In the genomic region with DNA sequence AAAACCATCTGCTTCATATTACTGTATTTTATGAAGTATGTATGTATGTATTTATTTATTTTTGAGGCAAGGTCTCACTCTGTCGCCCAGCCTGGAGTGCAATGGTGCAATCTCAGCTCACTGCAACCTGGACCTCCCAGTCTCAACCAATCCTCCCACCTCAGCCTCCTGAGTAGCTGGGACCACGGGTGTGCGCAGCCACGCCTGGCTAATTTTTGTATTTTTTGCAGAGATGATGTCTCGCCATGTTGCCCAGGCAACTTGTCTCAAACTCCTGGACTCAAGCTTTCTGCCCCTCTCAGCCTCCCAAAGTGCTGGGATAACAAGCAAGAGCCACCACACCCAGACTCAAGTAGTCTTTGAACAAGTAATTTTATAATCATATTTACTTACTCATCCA, we compare ENCODE assay signal across 21 cellular contexts. TPM values are rescaled to one million over a fixed set of nuclear protein-coding genes. Genes with fewer than 3 reads are reported as not detected.
A peak's percentile ranks its signal among the peaks of the same experiment; 100 is the strongest.
DNase-seq lines count a peak whose midpoint lies in the region; ATAC-seq and TF ChIP-seq lines count a peak whose summit lies in the region.
"Had no signal": no experiment of that assay in that cellular context is flagged by ENCODE, and none has a peak within 500 bp of the region (broad histone marks: within the 10 kb centered on the region; RNA-seq: fewer than 3 reads in every experiment).

No MANE protein-coding gene starts in this region.

- intact Hi-C loops in OCI-LY7 (cut with micrococcal nuclease; ENCODE audit: unreplicated experiment), result loop anchor here (10.0 kb wide), 1 partner anchor 707 kb away; a partner anchor contains a TSS

- H2AFZ ChIP-seq in GM23248 (no peak overlapping the region), OCI-LY7 (ENCODE audit: low read length) (no peak overlapping the region), fibroblast of lung (ENCODE audit: low read length) (no peak overlapping the region)

- ATAC-seq in HG02763 (IDR thresholded peaks at IDR 0.05; ENCODE audit: unreplicated experiment), result no peak
- ATAC-seq in GM19324 (IDR thresholded peaks at IDR 0.05; ENCODE audit: low FRiP score, unreplicated experiment), result no peak
- ATAC-seq: left ventricle myocardium superior, T-cell had no signal

- no peaks in the 10 kb centered on the region for H4K20me1 ChIP-seq in GM23248 (ENCODE audit: insufficient read depth)
- H4K20me1 ChIP-seq in OCI-LY7 (ENCODE audit: insufficient read depth, low read length), result no peaks in the 10 kb centered on the region
- H4K20me1 ChIP-seq in fibroblast of lung (ENCODE audit: control insufficient read depth, extremely low read depth, insufficient read depth, low read length), result no peaks in the 10 kb centered on the region

- H3K9ac ChIP-seq in GM23248 (peak overlapping the region; percentile 21), fibroblast of lung (ENCODE audit: insufficient read depth, low read length) (no peak overlapping the region)

- peak overlapping the region; percentile 72 for H3K4me2 ChIP-seq in GM23248 (ENCODE audit: unreplicated experiment)
- peak overlapping the region; percentile 98 for H3K4me2 ChIP-seq in OCI-LY7 (ENCODE audit: low read length)
- peak overlapping the region; percentile 72 for H3K4me2 ChIP-seq in fibroblast of lung (ENCODE audit: extremely low read depth, insufficient read depth, low read length)

- POLR2A ChIA-PET in OCI-LY7 (lab: Charles Lee), result interaction anchor here (1.0 to 1.8 kb wide), 2 partner anchors 11 to 75 kb away, joined by 3 to 7 read pairs; no protein-coding TSS in a partner anchor

- H3K9me3 ChIP-seq in GM23248 (ENCODE audit: low read depth) (no peaks in the 10 kb centered on the region), OCI-LY7 (ENCODE audit: low read length) (peaks cover 25% of the 10 kb centered on the region; the same call in 1 of the 2 replicates), fibroblast of lung (ENCODE audit: control insufficient read depth, insufficient read depth, low read depth, low read length) (no peaks in the 10 kb centered on the region)
- H3K9me3 ChIP-seq: esophagus squamous epithelium had no signal

- peaks cover 49% of the 10 kb centered on the region for H3F3A ChIP-seq in GM23248 (ENCODE audit: insufficient read depth)

- no TSS peak for BruUV-seq in OCI-LY7 (replicated peaks; lab: Mats Ljungman, UMichigan)

- CTCF ChIA-PET in OCI-LY7 (lab: Charles Lee; ENCODE audit: unreplicated experiment), result no interaction called here

- H3K4me1 ChIP-seq in GM23248 (ENCODE audit: insufficient read depth), result peaks cover 74% of the 10 kb centered on the region
- peaks cover 55% of the 10 kb centered on the region for H3K4me1 ChIP-seq in OCI-LY7 (ENCODE audit: insufficient read depth, low read length, poor library complexity, severe bottlenecking)
- peaks cover 22% of the 10 kb centered on the region for H3K4me1 ChIP-seq in fibroblast of lung (ENCODE audit: control insufficient read depth, extremely low read depth, insufficient read depth, low read length)

- H3K4me3 ChIP-seq in GM23248, result peak overlapping the region; percentile 31
- H3K4me3 ChIP-seq in OCI-LY7 (ENCODE audit: low read depth, low read length, poor library complexity, severe bottlenecking), result peak overlapping the region; percentile 82
- H3K4me3 ChIP-seq in fibroblast of lung (replicated peaks in 1 of 4; ENCODE audit: control extremely low read depth in 1 of 4, insufficient read depth in 1 of 4, low read depth in 3 of 4, low read length in 4 of 4), result no peak overlapping the region
- H3K4me3 ChIP-seq: esophagus squamous epithelium had no signal

- H3K36me3 ChIP-seq in GM23248 (ENCODE audit: low read depth) (no peaks in the 10 kb centered on the region), OCI-LY7 (ENCODE audit: insufficient read depth, low read length) (peaks cover 33% of the 10 kb centered on the region), fibroblast of lung (ENCODE audit: control insufficient read depth, insufficient read depth, low read length) (no peaks in the 10 kb centered on the region)
- H3K36me3 ChIP-seq: esophagus squamous epithelium had no signal

- DNase-seq in A172 (ENCODE audit: low spot score), result peak; percentile 28
- peak; percentile 42 for DNase-seq in GM23248
- DNase-seq in OCI-LY7 (ENCODE audit: low spot score), result no peak
- DNase-seq in fibroblast of lung (ENCODE audit: low read depth in 2 of 2), result peak in 1 of 2 donors; percentile 20
- DNase-seq in mucosa of gallbladder (ENCODE audit: low spot score), result no peak
- DNase-seq in NAMALWA (ENCODE audit: low spot score), result no peak
- DNase-seq: activated CD8-positive, alpha-beta memory T cell treated with anti-CD3 and anti-CD28 coated beads, Interleukin-2, amount 50 U/mL, for 48 hours; activated effector memory CD4-positive, alpha-beta T cell treated with anti-CD3 and anti-CD28 coated beads, Interleukin-2, amount 50 U/mL, for 16 hours; DMS53; effector CD8-positive, alpha-beta T cell; esophagus squamous epithelium; head of caudate nucleus; left ventricle myocardium superior; MM.1S; NCI-H2029 treated with DMSO at 0.1 percent for 48 hours; NCI-H524; Right ventricle myocardium superior; substantia nigra; T-cell had no signal

- H3K9me2 ChIP-seq in GM23248 (ENCODE audit: insufficient read depth) (no peaks in the 10 kb centered on the region), OCI-LY7 (ENCODE audit: insufficient read depth, low read length) (no peaks in the 10 kb centered on the region)

- H3K27me3 ChIP-seq in GM23248 (replicated peaks; ENCODE audit: insufficient read depth) (no peaks in the 10 kb centered on the region), fibroblast of lung (ENCODE audit: control insufficient read depth, insufficient read depth, low read length) (no peaks in the 10 kb centered on the region)
- H3K27me3 ChIP-seq: esophagus squamous epithelium had no signal

- 60 to 66% methylated on average over 5 of the region's 5 CpGs for WGBS in GM23248 (ENCODE audit: low coverage in 1 of 2, low lambda C conversion rate in 2 of 2, missing lambda C conversion rate in 2 of 2), 2 experiments

- in situ Hi-C loops in GM23248 (cut with MboI), result no loop called here

- peaks cover 96% of the 10 kb centered on the region for H3K79me2 ChIP-seq in GM23248 (ENCODE audit: insufficient read depth)
- peaks cover 98% of the 10 kb centered on the region for H3K79me2 ChIP-seq in OCI-LY7 (ENCODE audit: insufficient read depth, low read depth, low read length)
- H3K79me2 ChIP-seq in fibroblast of lung (ENCODE audit: control insufficient read depth, insufficient read depth, low read length), result peaks cover 91% of the 10 kb centered on the region

- H3K27ac ChIP-seq in GM23248, result peak overlapping the region; percentile 89
- H3K27ac ChIP-seq in OCI-LY7 (ENCODE audit: low read depth, low read length, poor library complexity, severe bottlenecking), result no peak overlapping the region
- peak overlapping the region; percentile 74 for H3K27ac ChIP-seq in fibroblast of lung (ENCODE audit: insufficient read depth, low read length)
- H3K27ac ChIP-seq: esophagus squamous epithelium had no signal

- TF ChIP-seq CTCF in OCI-LY7 (conservative IDR thresholded peaks at IDR 0.05; ENCODE audit: low read length) (no peak), fibroblast of lung (conservative IDR thresholded peaks at IDR 0.05 in 1 of 2, IDR thresholded peaks at IDR 0.05 in 1 of 2; ENCODE audit: low read depth in 1 of 2, low read length in 2 of 2) (no peak)

RNA-seq across cellular contexts. Expression of a gene that starts 5.5 kb away (rescaled TPM):
- total RNA-seq in A172 (2014; rRNA removed; shearing (Covaris generic)), result 62.4 and 119 TPM in 2 replicates
- total RNA-seq in GM23248 (2014; rRNA removed; shearing (Covaris generic)), result 25.8 and 34.8 TPM in 2 replicates
- 21.5 and 23.1 TPM in 2 replicates for polyA plus RNA-seq in GM23248 (2016; fragmentation: Nextera tagmentation; extraction: Ambion mirVana)
- total RNA-seq in OCI-LY7 (2014; rRNA removed; shearing (Covaris generic)), result 13.9 and 25.5 TPM in 2 replicates
- total RNA-seq in OCI-LY7 (2022), result 33.2 and 34.5 TPM in 2 replicates
- total RNA-seq in fibroblast of lung, result 19.3 and 32.7 TPM in 2 replicates
- 24.0 and 24.8 TPM in 2 replicates for polyA plus RNA-seq in fibroblast of lung
- 14.0 and 15.7 TPM in 2 replicates for polyA plus RNA-seq in fibroblast of lung (2012)
- 6.0 and 6.7 TPM in 2 replicates for polyA minus RNA-seq in fibroblast of lung (ENCODE audit: low replicate concordance)
- total RNA-seq in mucosa of gallbladder, result 16.4 TPM

Comparison
In these comparisons a context has a peak if more than half of its experiments do, and no peak if none do; other contexts are left out.
1. DNase-seq: peak in A172 (single experiment) and GM23248 (single experiment); none in OCI-LY7 (single experiment), mucosa of gallbladder (single experiment) and NAMALWA (single experiment).
2. H3K4me3 ChIP-seq: peak in GM23248 (single experiment) and OCI-LY7 (single experiment); none in fibroblast of lung (0 of 4).
3. Peak in every context shown above with its lines, with median percentiles within 50 percentile points of each other: H3K4me2 ChIP-seq.